ENCODE assay signal across 14 cellular contexts in genomic region chr10:1063232-1063862, GRCh38. TPM values are rescaled to one million over a fixed set of nuclear protein-coding genes. Genes with fewer than 3 reads are reported as not detected.
A peak's percentile ranks its signal among the peaks of the same experiment; 100 is the strongest.
DNase-seq lines count a peak whose midpoint lies in the region; ATAC-seq lines count a peak whose summit lies in the region.
"Had no signal": no experiment of that assay in that cellular context is flagged by ENCODE, and none has a peak within 500 bp of the region (broad histone marks: within the 10 kb centered on the region; RNA-seq: fewer than 3 reads in every experiment).

No MANE protein-coding gene starts in this region.

- intact Hi-C loops in activated CD4-positive, alpha-beta T cell treated with anti-CD3 and anti-CD28 coated beads, Interleukin-2, amount 10 ng/mL, durations not matched to agents 24 days and 14 days (cut with micrococcal nuclease) = no loop called here

- H3K4me3 ChIP-seq in skin epidermis = no peak overlapping the region
- H3K4me3 ChIP-seq: hepatocyte, upper lobe of left lung had no signal

- DNase-seq in activated T-cell treated with anti-CD3 and anti-CD28 coated beads, Interleukin-2, amount 50 U/mL, for 24 hours = no peak
- DNase-seq in activated T-cell treated with anti-CD3 and anti-CD28 coated beads for 4 hours (no peak), NCI-H187 (lab: John Stamatoyannopoulos, UW) (no peak), OCI-M1 (lab: John Stamatoyannopoulos, UW) (no peak)
- DNase-seq in activated CD4-positive, alpha-beta T cell treated with anti-CD3 and anti-CD28 coated beads, Interleukin-2, amount 10 ng/mL, durations not matched to agents 24 days and 14 days = peak; percentile 75
- DNase-seq in central memory CD4-positive, alpha-beta T cell = peak; percentile 49
- DNase-seq: NCI-H2029 treated with DMSO at 0.1 percent for 48 hours, upper lobe of left lung had no signal

- H3K27ac ChIP-seq in skin epidermis = peak overlapping the region in 11 of 21 experiments; percentile 5 to 86 (median 64)
- H3K27ac ChIP-seq: hepatocyte had no signal

- peaks cover 32% of the 10 kb centered on the region for H3K36me3 Mint-ChIP-seq in activated T-cell treated with anti-CD3 and anti-CD28 coated beads, Interleukin-2, amount 50 U/mL, for 24 hours (ENCODE audit: low read depth)
- peaks cover 29% of the 10 kb centered on the region for H3K36me3 Mint-ChIP-seq in activated CD4-positive, alpha-beta T cell treated with anti-CD3 and anti-CD28 coated beads, Interleukin-2, amount 10 ng/mL, durations not matched to agents 24 days and 14 days (ENCODE audit: low read depth)

- H3K27ac Mint-ChIP-seq in activated T-cell treated with anti-CD3 and anti-CD28 coated beads, Interleukin-2, amount 50 U/mL, for 24 hours = peak overlapping the region; percentile 80
- H3K27ac Mint-ChIP-seq in activated CD4-positive, alpha-beta T cell treated with anti-CD3 and anti-CD28 coated beads, Interleukin-2, amount 10 ng/mL, durations not matched to agents 24 days and 14 days = peak overlapping the region; percentile 68

- H3K4me1 Mint-ChIP-seq in activated T-cell treated with anti-CD3 and anti-CD28 coated beads, Interleukin-2, amount 50 U/mL, for 24 hours (ENCODE audit: low read depth) = peaks cover 76% of the 10 kb centered on the region
- H3K4me1 Mint-ChIP-seq in activated CD4-positive, alpha-beta T cell treated with anti-CD3 and anti-CD28 coated beads, Interleukin-2, amount 10 ng/mL, durations not matched to agents 24 days and 14 days = peaks cover 61% of the 10 kb centered on the region

- no peaks in the 10 kb centered on the region for H3K9me3 Mint-ChIP-seq in activated T-cell treated with anti-CD3 and anti-CD28 coated beads, Interleukin-2, amount 50 U/mL, for 24 hours
- H3K9me3 Mint-ChIP-seq in activated CD4-positive, alpha-beta T cell treated with anti-CD3 and anti-CD28 coated beads, Interleukin-2, amount 10 ng/mL, durations not matched to agents 24 days and 14 days = no peaks in the 10 kb centered on the region

- no peak for ATAC-seq in HG02759 (IDR thresholded peaks at IDR 0.05; ENCODE audit: unreplicated experiment)
- ATAC-seq: esophagus mucosa had no signal

- H3K27me3 Mint-ChIP-seq in activated T-cell treated with anti-CD3 and anti-CD28 coated beads, Interleukin-2, amount 50 U/mL, for 24 hours = no peaks in the 10 kb centered on the region
- H3K27me3 Mint-ChIP-seq in activated CD4-positive, alpha-beta T cell treated with anti-CD3 and anti-CD28 coated beads, Interleukin-2, amount 10 ng/mL, durations not matched to agents 24 days and 14 days = no peaks in the 10 kb centered on the region

- peak overlapping the region; percentile 49 for H3K4me3 Mint-ChIP-seq in activated T-cell treated with anti-CD3 and anti-CD28 coated beads, Interleukin-2, amount 50 U/mL, for 24 hours
- H3K4me3 Mint-ChIP-seq in activated CD4-positive, alpha-beta T cell treated with anti-CD3 and anti-CD28 coated beads, Interleukin-2, amount 10 ng/mL, durations not matched to agents 24 days and 14 days = peak overlapping the region; percentile 53

RNA-seq across cellular contexts. Expression of gene WDR37, which starts 7.2 kb away (rescaled TPM):
- 17.4 and 18.1 TPM in 2 replicates for total RNA-seq in activated CD4-positive, alpha-beta T cell treated with anti-CD3 and anti-CD28 coated beads, Interleukin-2, amount 10 ng/mL, durations not matched to agents 24 days and 14 days

RNA-seq across cellular contexts. Expression of gene IDI1, which starts 14.4 kb away (rescaled TPM):
- total RNA-seq in activated CD4-positive, alpha-beta T cell treated with anti-CD3 and anti-CD28 coated beads, Interleukin-2, amount 10 ng/mL, durations not matched to agents 24 days and 14 days = 74.6 and 75.5 TPM in 2 replicates

RNA-seq across cellular contexts. Expression of gene IDI2, which starts 37.7 kb away (rescaled TPM):
- not detected in 2 replicates for total RNA-seq in activated CD4-positive, alpha-beta T cell treated with anti-CD3 and anti-CD28 coated beads, Interleukin-2, amount 10 ng/mL, durations not matched to agents 24 days and 14 days
- total RNA-seq: A673, esophagus mucosa, liver, upper lobe of left lung had no signal

Comparison
In these comparisons a context has a peak if more than half of its experiments do, and no peak if none do; other contexts are left out.
1. DNase-seq: peak in activated CD4-positive, alpha-beta T cell treated with anti-CD3 and anti-CD28 coated beads, Interleukin-2, amount 10 ng/mL, durations not matched to agents 24 days and 14 days (single experiment) and central memory CD4-positive, alpha-beta T cell (single experiment); none in activated T-cell treated with anti-CD3 and anti-CD28 coated beads, Interleukin-2, amount 50 U/mL, for 24 hours (single experiment), activated T-cell treated with anti-CD3 and anti-CD28 coated beads for 4 hours (single experiment), NCI-H187 (0 of 2) and OCI-M1 (single experiment).